9 cellular contexts compared by ENCODE assay signal in the genomic region with DNA sequence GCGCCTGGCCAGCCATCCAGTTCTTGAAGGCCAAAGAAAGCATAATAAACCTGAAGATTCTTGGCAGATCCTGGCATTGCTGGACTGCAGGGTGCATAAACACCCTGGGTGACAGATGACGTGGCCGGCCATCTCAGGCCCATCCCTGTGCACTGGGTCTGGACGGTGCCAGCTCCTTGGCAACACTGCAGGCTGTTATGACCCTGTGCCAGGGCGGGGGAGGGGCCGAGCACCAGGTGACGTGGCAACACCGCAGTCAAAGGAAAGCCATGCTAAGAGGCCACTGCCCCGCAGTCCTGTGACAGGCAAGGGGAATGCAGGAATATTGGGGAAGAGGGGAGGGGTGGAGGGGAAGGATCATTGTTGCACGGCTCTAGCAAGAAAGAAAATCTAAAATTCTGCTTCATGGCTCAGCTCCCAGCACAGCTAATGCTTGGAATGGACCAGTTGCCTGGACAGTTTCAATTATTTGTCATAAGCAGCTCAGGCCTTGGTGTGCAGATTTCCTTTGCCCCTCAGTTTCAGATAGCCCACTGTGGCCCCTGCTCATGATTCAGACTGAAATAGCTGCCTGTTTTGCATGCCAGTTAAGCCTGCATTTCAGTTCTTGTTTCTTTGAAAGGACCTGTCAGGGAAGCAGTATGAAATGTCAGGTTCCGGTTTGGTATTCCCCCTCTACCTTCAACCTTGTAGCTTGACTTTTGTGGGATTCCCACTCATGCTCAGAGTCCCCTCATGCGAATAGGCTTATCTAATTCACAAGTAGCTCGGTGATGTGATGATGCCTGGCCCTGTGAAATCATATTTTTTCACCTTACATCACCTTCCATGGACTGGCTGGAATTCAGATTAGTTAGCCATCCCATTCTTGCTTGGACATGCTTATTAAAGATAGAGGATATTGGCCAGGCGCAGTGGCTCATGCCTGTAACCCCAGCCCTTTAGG. TPM values are rescaled to one million over a fixed set of nuclear protein-coding genes. Genes with fewer than 3 reads are reported as not detected.
A peak's percentile ranks its signal among the peaks of the same experiment; 100 is the strongest.
DNase-seq lines count a peak whose midpoint lies in the region; ATAC-seq, FAIRE-seq and TF ChIP-seq lines count a peak whose summit lies in the region.
"Had no signal": no experiment of that assay in that cellular context is flagged by ENCODE, and none has a peak within 500 bp of the region (broad histone marks: within the 10 kb centered on the region; RNA-seq: fewer than 3 reads in every experiment).

No MANE protein-coding gene starts in this region.

- H3K4me1 ChIP-seq in thymus (ENCODE audit: control insufficient read depth, insufficient read depth, low read length): no peaks in the 10 kb centered on the region

- H3K9me3 Mint-ChIP-seq in activated naive CD8-positive, alpha-beta T cell treated with anti-CD3 and anti-CD28 coated beads for 36 hours: no peaks in the 10 kb centered on the region
- H3K9me3 Mint-ChIP-seq: T-cell had no signal

- peak; percentile 100 for FAIRE-seq in GM12892 (lab: Jason Lieb, UNC)

- no peaks in the 10 kb centered on the region for H3K9me3 ChIP-seq in thymus (ENCODE audit: control insufficient read depth)

- peaks cover 20% of the 10 kb centered on the region for H3K4me1 Mint-ChIP-seq in activated naive CD8-positive, alpha-beta T cell treated with anti-CD3 and anti-CD28 coated beads for 36 hours

- H3K27ac ChIP-seq in layer of hippocampus (ENCODE audit: low read depth, low read length) (peak overlapping the region; percentile 36), thymus (ENCODE audit: low read depth) (peak overlapping the region; percentile 36)

- TF ChIP-seq POLR2A in GM12892 (IDR thresholded peaks at IDR 0.05; ENCODE audit: low read depth, low read length): no peak; the same call in 1 of the 2 replicates

- H3K36me3 Mint-ChIP-seq in activated naive CD8-positive, alpha-beta T cell treated with anti-CD3 and anti-CD28 coated beads for 36 hours: no peaks in the 10 kb centered on the region
- H3K36me3 Mint-ChIP-seq: T-cell had no signal

- DNase-seq in GM12892 (ENCODE audit: insufficient read length) (peak; percentile 45), OCI-M1 (lab: John Stamatoyannopoulos, UW) (no peak), ecto neural progenitor cell (ENCODE audit: low spot score) (no peak)
- DNase-seq in activated naive CD8-positive, alpha-beta T cell treated with anti-CD3 and anti-CD28 coated beads for 36 hours: peak; percentile 42
- DNase-seq: T-cell had no signal

- H3K27me3 Mint-ChIP-seq in activated naive CD8-positive, alpha-beta T cell treated with anti-CD3 and anti-CD28 coated beads for 36 hours: no peaks in the 10 kb centered on the region
- H3K27me3 Mint-ChIP-seq: T-cell had no signal

- H3K36me3 ChIP-seq in thymus (ENCODE audit: control insufficient read depth, insufficient read depth): no peaks in the 10 kb centered on the region

- no peaks in the 10 kb centered on the region for H3K27me3 ChIP-seq in layer of hippocampus (ENCODE audit: control insufficient read depth, insufficient read depth, low read length)
- no peaks in the 10 kb centered on the region for H3K27me3 ChIP-seq in thymus (ENCODE audit: control insufficient read depth, insufficient read depth)

- H3K4me3 ChIP-seq in thymus (ENCODE audit: low read length): no peak overlapping the region

- WGBS in thymus: 87% methylated on average over 14 of the region's 14 CpGs

- peak; percentile 90 for ATAC-seq in GM21390 (IDR thresholded peaks at IDR 0.05; ENCODE audit: unreplicated experiment)
- peak; percentile 79 for ATAC-seq in HG03558 (IDR thresholded peaks at IDR 0.05; ENCODE audit: extremely low read depth, unreplicated experiment)

- H3K4me3 Mint-ChIP-seq in activated naive CD8-positive, alpha-beta T cell treated with anti-CD3 and anti-CD28 coated beads for 36 hours: no peak overlapping the region
- H3K4me3 Mint-ChIP-seq: T-cell had no signal

- peak overlapping the region; percentile 66 for H3K27ac Mint-ChIP-seq in activated naive CD8-positive, alpha-beta T cell treated with anti-CD3 and anti-CD28 coated beads for 36 hours

RNA-seq across cellular contexts. Expression of a gene that starts 29.7 kb away (rescaled TPM):
- 51.2 TPM for polyA plus RNA-seq in GM12892 (2012; ENCODE audit: missing spikeins)
- total RNA-seq in activated naive CD8-positive, alpha-beta T cell treated with anti-CD3 and anti-CD28 coated beads for 36 hours: 100 to 1,000 TPM; 148 to 150 TPM
- 54.4 TPM for polyA plus RNA-seq in thymus

Comparison
In these comparisons a context has a peak if more than half of its experiments do, and no peak if none do; other contexts are left out.
1. DNase-seq: peak in GM12892 (single experiment) and activated naive CD8-positive, alpha-beta T cell treated with anti-CD3 and anti-CD28 coated beads for 36 hours (single experiment); none in OCI-M1 (single experiment) and ecto neural progenitor cell (single experiment).